17 cellular contexts compared by ENCODE assay signal in the genomic region with DNA sequence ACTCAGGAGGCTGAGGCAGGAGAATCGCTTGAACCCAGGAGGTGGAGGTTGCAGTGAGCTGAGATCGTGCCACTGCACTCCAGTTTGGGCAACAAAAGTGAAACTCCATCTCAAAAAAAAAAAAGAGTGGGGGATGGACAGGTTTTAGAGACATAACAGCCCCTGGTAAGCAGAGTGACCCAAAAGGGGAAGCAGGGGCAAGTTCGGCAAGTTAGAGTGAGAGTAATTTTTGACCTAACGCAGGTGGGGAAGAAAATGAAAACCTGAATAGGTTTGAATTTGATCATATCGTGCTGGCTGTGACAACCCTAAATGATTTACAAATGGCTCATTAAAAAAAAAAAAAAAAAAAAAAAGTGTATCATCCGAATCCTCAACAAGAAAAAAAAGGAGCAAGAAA.
DNase-seq lines count a peak whose midpoint lies in the region; ATAC-seq and TF ChIP-seq lines count a peak whose summit lies in the region.
"Had no signal": no experiment of that assay in that cellular context is flagged by ENCODE, and none has a peak within 500 bp of the region (broad histone marks: within the 10 kb centered on the region; RNA-seq: fewer than 3 reads in every experiment).

No MANE protein-coding gene starts in this region.

- ATAC-seq in GM18907 (IDR thresholded peaks at IDR 0.05; ENCODE audit: unreplicated experiment), result peak; percentile 32
- ATAC-seq: HCT116, left lobe of liver had no signal

- peaks cover 34% of the 10 kb centered on the region for H3K79me2 ChIP-seq in DOHH2 (ENCODE audit: control insufficient read depth, low read length)
- H3K79me2 ChIP-seq: parathyroid adenoma had no signal

- H4K20me1 ChIP-seq in DOHH2 (ENCODE audit: control insufficient read depth, insufficient read depth, low read depth, low read length), result no peaks in the 10 kb centered on the region

- H3K9me3 ChIP-seq in DOHH2 (ENCODE audit: control insufficient read depth, insufficient read depth, low read length), result no peaks in the 10 kb centered on the region
- H3K9me3 ChIP-seq: SJCRH30 had no signal

- H3F3A ChIP-seq in DOHH2 (ENCODE audit: control insufficient read depth, insufficient read depth), result peaks cover 43% of the 10 kb centered on the region

- peak overlapping the region; percentile 92 for H3K4me2 ChIP-seq in DOHH2 (ENCODE audit: low read length)

- DNase-seq in NAMALWA (ENCODE audit: low spot score) (peak; percentile 71), germinal center (ENCODE audit: low spot score) (peak; percentile 30), hypothalamus (lab: John Stamatoyannopoulos, UW) (no peak), kidney tubule cell (ENCODE audit: low spot score) (no peak)
- no peak for DNase-seq in stimulated activated CD4-positive, alpha-beta T cell treated with anti-CD3 and anti-CD28 coated beads, Interleukin-4, amount 100 ng/mL, for 4 hours
- DNase-seq: activated CD4-positive, alpha-beta T cell treated with anti-CD3 and anti-CD28 coated beads for 1 hour; activated CD8-positive, alpha-beta memory T cell treated with anti-CD3 and anti-CD28 coated beads, Interleukin-2, amount 50 U/mL, for 48 hours; brain microvascular endothelial cell; foreskin melanocyte; NCI-H187; SJCRH30 had no signal

- H3K27me3 ChIP-seq in DOHH2 (ENCODE audit: control insufficient read depth, low read length), result no peaks in the 10 kb centered on the region
- H3K27me3 ChIP-seq: brain microvascular endothelial cell, SJCRH30 had no signal

- peaks cover 77% of the 10 kb centered on the region for H3K4me1 ChIP-seq in DOHH2 (ENCODE audit: control insufficient read depth, low read length)
- H3K4me1 ChIP-seq: parathyroid adenoma, SJCRH30 had no signal

- H3K4me3 ChIP-seq in DOHH2 (ENCODE audit: low read length), result peak overlapping the region; percentile 74
- H3K4me3 ChIP-seq: SJCRH30 had no signal

- peak overlapping the region; percentile 97 for H3K27ac ChIP-seq in DOHH2 (ENCODE audit: low read depth, low read length)
- H3K27ac ChIP-seq: brain microvascular endothelial cell, epithelial cell of prostate, parathyroid adenoma, SJCRH30 had no signal

- peaks cover 6% of the 10 kb centered on the region for H3K36me3 ChIP-seq in DOHH2 (ENCODE audit: control insufficient read depth, low read length)
- H3K36me3 ChIP-seq: brain microvascular endothelial cell, SJCRH30 had no signal

- no peaks in the 10 kb centered on the region for H3K9me2 ChIP-seq in DOHH2 (replicated peaks; ENCODE audit: control insufficient read depth, low read length)

- no peak for TF ChIP-seq CTCF in DOHH2 (IDR thresholded peaks at IDR 0.05; ENCODE audit: low read depth, low read length, poor library complexity, severe bottlenecking)

Comparison
In these comparisons a context has a peak if more than half of its experiments do, and no peak if none do; other contexts are left out.
1. DNase-seq: peak in NAMALWA (single experiment) and germinal center (single experiment); none in hypothalamus (0 of 51), kidney tubule cell (single experiment) and stimulated activated CD4-positive, alpha-beta T cell treated with anti-CD3 and anti-CD28 coated beads, Interleukin-4, amount 100 ng/mL, for 4 hours (0 of 2).